ENCODE assay signal across 20 cellular contexts in the genomic region with DNA sequence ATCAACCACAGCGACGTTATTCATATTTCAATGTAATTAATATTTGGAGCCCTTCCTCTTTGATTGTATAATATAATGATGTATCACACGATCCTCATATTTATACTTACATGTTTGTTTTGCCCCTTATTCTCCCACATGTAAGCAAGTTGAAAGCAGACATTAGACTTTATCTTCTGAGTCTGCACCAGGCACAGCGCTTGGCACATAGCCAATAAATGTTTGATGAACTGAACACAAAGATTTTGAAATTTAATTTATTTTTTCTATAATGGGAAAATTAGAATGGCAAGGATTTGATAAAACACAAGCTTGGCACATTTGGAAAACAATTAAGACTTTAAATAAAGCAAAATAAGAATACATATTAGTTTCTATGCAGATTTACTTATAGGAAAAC.
"Had no signal": no experiment of that assay in that cellular context is flagged by ENCODE, and none has a peak within 500 bp of the region (broad histone marks: within the 10 kb centered on the region; RNA-seq: fewer than 3 reads in every experiment).

No MANE protein-coding gene starts in this region.

- H3K27ac ChIP-seq: RWPE1 had no signal

- H3K27me3 ChIP-seq: MG63 had no signal

- H3K4me3 ChIP-seq: MG63 had no signal

- ATAC-seq: Panc1, PC-3 had no signal

- H3K36me3 ChIP-seq: MG63 had no signal

- H3K9me3 ChIP-seq: MG63 had no signal

- DNase-seq: Karpas-422; KG1; MG63; NCI-H1092; NCI-H1105 treated with DMSO at 0.1 percent for 48 hours; NCI-H1417 treated with DMSO at 0.1 percent for 48 hours; NCI-H146; NCI-H1694 treated with DMSO at 0.1 percent for 48 hours; NCI-H1930; NCI-H2081; NCI-H2107; NCI-H2227 treated with DMSO at 0.1 percent for 48 hours; NCI-H524; NCI-H526 treated with DMSO at 0.1 percent for 48 hours; NCI-H748 treated with DMSO at 0.1 percent for 48 hours; NK-92 treated with Interleukin-12 subunit alpha and Interleukin-12 subunit beta, amount 100 ng/mL, for 24 hours; PC-3; SHP77 had no signal
